1 cellular context compared by ENCODE assay signal in the genomic region with DNA sequence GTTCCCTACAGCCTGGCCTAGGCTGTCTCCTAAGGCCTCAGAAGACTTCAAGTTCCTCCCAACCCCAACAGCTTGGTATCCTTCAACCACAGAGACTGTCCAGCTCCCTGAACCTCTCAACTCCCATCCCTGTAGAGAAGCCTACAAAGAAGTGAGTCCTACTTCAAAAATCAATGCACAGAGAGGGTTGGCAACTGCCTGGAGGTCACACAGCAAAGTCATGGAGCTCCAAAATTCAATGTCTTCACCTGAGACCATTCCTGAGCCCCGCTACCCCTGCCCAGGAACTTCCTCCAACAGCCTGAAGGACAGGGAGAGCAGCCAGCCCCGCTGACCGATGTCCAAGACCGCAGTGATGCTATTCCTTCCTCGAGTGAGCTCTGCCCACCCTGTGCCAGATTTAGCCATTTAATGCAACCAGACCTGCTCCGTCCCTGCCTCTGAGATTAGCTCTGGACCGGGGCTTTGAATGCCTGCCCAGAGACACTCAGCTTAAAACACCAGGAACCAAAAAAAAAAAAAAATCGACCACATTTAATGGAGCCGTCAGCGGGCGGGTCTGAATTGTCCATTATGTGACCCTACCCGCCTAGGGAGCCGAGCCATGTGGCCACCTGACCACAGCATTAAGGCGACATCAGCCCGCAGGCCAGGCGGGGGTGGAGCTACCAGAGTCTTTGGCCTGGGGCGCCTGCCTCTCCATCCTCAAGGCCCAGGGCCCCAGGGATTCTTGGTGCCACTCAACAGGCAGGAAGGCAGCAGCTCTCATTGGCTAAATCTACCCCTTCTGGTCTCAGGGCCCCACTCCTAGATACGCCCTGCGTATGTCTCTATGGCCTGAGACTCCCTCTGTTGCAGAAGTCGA.
TF ChIP-seq lines count a peak whose summit lies in the region.

No MANE protein-coding gene starts in this region.

TF ChIP-seq in WTC11, 78 proteins besides CTCF, POLR2A, EP300 and RAD21 (continued from another document):
- TF ChIP-seq, protein P1, sequence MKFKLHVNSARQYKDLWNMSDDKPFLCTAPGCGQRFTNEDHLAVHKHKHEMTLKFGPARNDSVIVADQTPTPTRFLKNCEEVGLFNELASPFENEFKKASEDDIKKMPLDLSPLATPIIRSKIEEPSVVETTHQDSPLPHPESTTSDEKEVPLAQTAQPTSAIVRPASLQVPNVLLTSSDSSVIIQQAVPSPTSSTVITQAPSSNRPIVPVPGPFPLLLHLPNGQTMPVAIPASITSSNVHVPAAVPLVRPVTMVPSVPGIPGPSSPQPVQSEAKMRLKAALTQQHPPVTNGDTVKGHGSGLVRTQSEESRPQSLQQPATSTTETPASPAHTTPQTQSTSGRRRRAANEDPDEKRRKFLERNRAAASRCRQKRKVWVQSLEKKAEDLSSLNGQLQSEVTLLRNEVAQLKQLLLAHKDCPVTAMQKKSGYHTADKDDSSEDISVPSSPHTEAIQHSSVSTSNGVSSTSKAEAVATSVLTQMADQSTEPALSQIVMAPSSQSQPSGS (CRISPR knock-in tag; IDR thresholded peaks at IDR 0.05; ENCODE audit: borderline replicate concordance, low read depth): no peak
- TF ChIP-seq ZNF396 (CRISPR knock-in tag; IDR thresholded peaks at IDR 0.05; ENCODE audit: borderline replicate concordance): no peak
- TF ChIP-seq ARID4B (CRISPR knock-in tag; IDR thresholded peaks at IDR 0.05; ENCODE audit: borderline replicate concordance): no peak
- no peak for TF ChIP-seq MLX (CRISPR knock-in tag; IDR thresholded peaks at IDR 0.05)
- no peak for TF ChIP-seq FOXP1 (CRISPR knock-in tag; IDR thresholded peaks at IDR 0.05; ENCODE audit: borderline replicate concordance)
- no peak for TF ChIP-seq FOXK1 (CRISPR knock-in tag; IDR thresholded peaks at IDR 0.05)
